Comparison of ENCODE assay signal across 26 cellular contexts in genomic region chr18:22475426-22476100, GRCh38. TPM values are rescaled to one million over a fixed set of nuclear protein-coding genes. Genes with fewer than 3 reads are reported as not detected.
"Had no signal": no experiment of that assay in that cellular context is flagged by ENCODE, and none has a peak within 500 bp of the region (broad histone marks: within the 10 kb centered on the region; RNA-seq: fewer than 3 reads in every experiment).

No MANE protein-coding gene starts in this region.

- H3K4me3 ChIP-seq: esophagus muscularis mucosa, gastroesophageal sphincter, heart left ventricle, hepatocyte, lung, ovary, psoas muscle, skin epidermis, spleen, thoracic aorta, transverse colon, upper lobe of right lung, vagina had no signal

- DNase-seq: effector CD8-positive, alpha-beta T cell; foreskin keratinocyte; heart left ventricle; kidney; natural killer cell; occipital lobe; ovary; posterior cingulate gyrus; psoas muscle; right cardiac atrium; spleen; stimulated activated CD4-positive, alpha-beta T cell treated with anti-CD3 and anti-CD28 coated beads, Interleukin-4, amount 100 ng/mL, for 4 hours; stimulated activated naive CD8-positive, alpha-beta T cell treated with anti-CD3 and anti-CD28 coated beads, Interleukin-15, Interleukin-2, amounts not matched to agents 100 U/mL and 50 U/mL, for 24 hours; transverse colon; upper lobe of right lung had no signal

- H3K27me3 ChIP-seq: esophagus muscularis mucosa, foreskin keratinocyte, gastroesophageal sphincter, heart left ventricle, hepatocyte, ovary, spleen, transverse colon, upper lobe of right lung, vagina had no signal

- H3K27ac ChIP-seq: esophagus muscularis mucosa, foreskin keratinocyte, gastroesophageal sphincter, heart left ventricle, hepatocyte, ovary, psoas muscle, skin epidermis, spleen, thoracic aorta, transverse colon, upper lobe of right lung, vagina had no signal

- FAIRE-seq: endothelial cell of umbilical vein, kidney had no signal

RNA-seq across cellular contexts. Expression of gene CTAGE1, which starts 57.8 kb away (rescaled TPM):
- total RNA-seq: endothelial cell of umbilical vein, epithelial cell of proximal tubule, esophagus muscularis mucosa, foreskin keratinocyte, gastroesophageal sphincter, heart left ventricle, kidney, left lobe of liver, liver, natural killer cell, occipital lobe, ovary, psoas muscle, spleen, thoracic aorta, transverse colon, upper lobe of right lung, vagina had no signal
